In the genomic region with DNA sequence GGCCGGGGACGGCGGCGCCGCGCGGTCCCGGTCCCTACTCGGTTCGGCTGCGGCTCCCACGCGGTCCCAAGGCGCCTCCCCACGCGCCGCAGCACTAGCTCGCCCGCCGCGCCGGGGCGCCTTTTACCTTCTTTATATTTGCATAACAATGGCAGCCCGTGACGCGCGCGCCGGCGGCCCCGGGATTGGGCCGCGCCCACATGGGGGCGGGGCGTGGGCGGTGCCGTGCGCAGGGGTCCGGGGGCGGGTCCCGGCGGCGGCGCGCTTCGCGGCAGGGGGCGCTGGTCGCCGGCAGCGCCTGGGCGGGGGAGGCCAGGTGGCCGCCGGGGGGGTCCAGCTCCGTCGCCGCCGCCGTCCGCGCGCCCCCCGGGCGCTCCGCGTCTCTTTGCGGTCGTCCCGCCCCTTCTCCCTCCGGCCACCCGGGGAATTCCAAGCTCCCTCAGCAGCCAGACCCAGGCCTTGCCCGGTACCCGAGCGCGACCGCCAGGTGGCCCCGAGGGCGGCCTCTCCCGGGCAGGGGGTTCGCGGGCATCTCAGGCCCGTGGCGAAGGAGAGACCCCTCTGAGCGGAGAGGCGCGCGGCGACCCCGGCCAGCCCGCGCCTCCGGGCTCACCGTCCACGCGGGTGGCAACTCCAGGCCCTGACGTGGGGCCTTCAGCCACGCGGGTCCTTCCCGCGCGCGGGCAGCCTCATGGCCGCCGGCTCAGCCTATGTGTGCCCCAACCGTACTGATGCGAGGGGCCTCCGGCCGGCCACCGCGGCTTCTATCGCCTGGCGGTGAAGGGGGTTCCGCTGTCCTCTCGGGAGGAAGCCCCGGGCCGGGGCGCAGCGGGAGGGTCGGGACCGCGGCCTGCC, we compare ENCODE assay signal across 8 cellular contexts. TPM values are rescaled to one million over a fixed set of nuclear protein-coding genes. Genes with fewer than 3 reads are reported as not detected.
A peak's percentile ranks its signal among the peaks of the same experiment; 100 is the strongest.
DNase-seq lines count a peak whose midpoint lies in the region; ATAC-seq, FAIRE-seq and TF ChIP-seq lines count a peak whose summit lies in the region.

A gene with protein sequence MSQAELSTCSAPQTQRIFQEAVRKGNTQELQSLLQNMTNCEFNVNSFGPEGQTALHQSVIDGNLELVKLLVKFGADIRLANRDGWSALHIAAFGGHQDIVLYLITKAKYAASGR (minus strand): TSS at position 96 of the 855 bp plus-strand sequence. CDS start 343 bp downstream, outside the sequence.

- FAIRE-seq in GM19239 (lab: Jason Lieb, UNC) (peak; percentile 62), H1 (lab: Jason Lieb, UNC) (no peak)

- H3K27ac ChIP-seq in H1 (ENCODE audit: low read depth, low read length) = 0 out of 2 replicates have a peak within 1 kb of the TSS, but pooled peaks have one; percentile 33

- H2AK5ac ChIP-seq in H1 (ENCODE audit: low read depth, low read length) = peak within 1 kb of the TSS; percentile 89; the same call in 1 of the 2 replicates

- peaks cover 18% of the 10 kb centered on the region for H3K27me3 ChIP-seq in BJ (ENCODE audit: control insufficient read depth, insufficient read depth, low read length)
- peaks cover 0 to 16% (median 7%) of the 10 kb centered on the region in 4 experiments; a peak in 5 of 7 replicates for H3K27me3 ChIP-seq in H1 (replicated peaks in 1 of 4; ENCODE audit: control insufficient read depth in 3 of 4, extremely low read depth in 1 of 4, insufficient read depth in 3 of 4, low read length in 3 of 4)

- H2BK5ac ChIP-seq in H1 (ENCODE audit: low read depth, low read length) = peak within 1 kb of the TSS; percentile 75; the same call in 1 of the 2 replicates

- H3K79me2 ChIP-seq in H1 (ENCODE audit: control insufficient read depth in 1 of 2, insufficient read depth in 2 of 2, low read length in 2 of 2) = peaks cover 0 to 3% of the 10 kb centered on the region in 2 experiments; a peak in 1 of 4 replicates

- H3K23ac ChIP-seq in H1 (ENCODE audit: insufficient read length) = no peak within 1 kb of the TSS

- peak within 1 kb of the TSS; percentile 59 to 81 (median 70) for H3K9ac ChIP-seq in H1 (replicated peaks in 1 of 4; ENCODE audit: extremely low read depth in 1 of 4, low read depth in 3 of 4, low read length in 3 of 4)

- 1% methylated on average over 35 of the region's 121 CpGs; no CpG with 5 or more reads in 1 of the 2 experiments for WGBS in H1 (ENCODE audit: extremely low coverage in 1 of 2, insufficient coverage in 1 of 2, insufficient read length in 1 of 2, insufficient replicate concordance in 2 of 2, low coverage in 1 of 2, low lambda C conversion rate in 2 of 2, missing lambda C conversion rate in 1 of 2), 2 experiments

- H2AFZ ChIP-seq in H1 (ENCODE audit: low read length) = no peak within 1 kb of the TSS

- no peaks in the 10 kb centered on the region for H3K36me3 ChIP-seq in BJ (ENCODE audit: control insufficient read depth, insufficient read depth, low read length)
- H3K36me3 ChIP-seq in H1 (ENCODE audit: control insufficient read depth in 2 of 4, insufficient read depth in 4 of 4, low read length in 3 of 4) = no peaks in the 10 kb centered on the region

- H3K4me2 ChIP-seq in H1 (ENCODE audit: insufficient read depth in 1 of 2, low read depth in 2 of 2, low read length in 2 of 2) = peak within 1 kb of the TSS; percentile 87 to 98

- H4K5ac ChIP-seq in H1 (ENCODE audit: insufficient read length, low read depth, low read length) = peak within 1 kb of the TSS; percentile 50

- H2BK15ac ChIP-seq in H1 (ENCODE audit: low read length) = peak within 1 kb of the TSS; percentile 65; the same call in 1 of the 2 replicates

- peak within 1 kb of the TSS; percentile 77 for H4K8ac ChIP-seq in H1 (ENCODE audit: extremely low read depth, insufficient read depth, low read length)

- TF ChIP-seq EP300 in H1 (IDR thresholded peaks at IDR 0.05; ENCODE audit: borderline replicate concordance in 1 of 2, low read depth in 2 of 2, low read length in 2 of 2) = no peak

- peak in 1 of 2 experiments; percentile 78; a peak in 1 of 3 replicates for TF ChIP-seq POLR2A in H1 (IDR thresholded peaks at IDR 0.05; ENCODE audit: control extremely low read depth in 1 of 2, low read depth in 2 of 2, low read length in 2 of 2)

- H3K4me1 ChIP-seq in H1 (replicated peaks in 1 of 4; ENCODE audit: control insufficient read depth in 3 of 4, insufficient read depth in 4 of 4, low read length in 3 of 4) = peaks cover 3 to 58% (median 47%) of the 10 kb centered on the region in 4 experiments

- no peak within 1 kb of the TSS for H3K56ac ChIP-seq in H1 (replicated peaks; ENCODE audit: insufficient read length, low read depth, low read length)

- H4K91ac ChIP-seq in H1 (replicated peaks; ENCODE audit: insufficient read length, low read length) = peak within 1 kb of the TSS; percentile 93

- H3K4ac ChIP-seq in H1 (replicated peaks; ENCODE audit: insufficient read length, low read depth, low read length) = peak within 1 kb of the TSS; percentile 95

- peak within 1 kb of the TSS; percentile 80 for H3K18ac ChIP-seq in H1 (ENCODE audit: extremely low read depth, low read length)

- POLR2A ChIA-PET in BJ (lab: Charles Lee) = no interaction called here
- POLR2A ChIA-PET in H1 (lab: Charles Lee; ENCODE audit: partially characterized antibody) = interaction anchor here (0.7 to 10.0 kb wide), 15 partner anchors 12 to 143 kb away, joined by 3 to 129 read pairs (median 4); a partner anchor contains a TSS

- H3K9me3 ChIP-seq in H1 (ENCODE audit: insufficient read depth in 2 of 2, low read depth in 1 of 2, low read length in 1 of 2) = no peaks in the 10 kb centered on the region

- H3K79me1 ChIP-seq in H1 (ENCODE audit: low read depth, low read length) = peaks cover 3% of the 10 kb centered on the region

- H2BK120ac ChIP-seq in H1 (replicated peaks; ENCODE audit: low read depth, low read length) = no peak within 1 kb of the TSS

- CTCF ChIA-PET in BJ (lab: Yijun Ruan, JAX) = interaction anchor here (0.6 to 2.2 kb wide), 17 partner anchors 9 to 1444 kb away, joined by 3 to 13 read pairs (median 4); no protein-coding TSS in a partner anchor
- CTCF ChIA-PET in H1 (lab: Charles Lee; ENCODE audit: partially characterized antibody) = interaction anchor here (0.6 to 4.7 kb wide), 26 partner anchors 9 to 409 kb away, joined by 3 to 55 read pairs (median 4); no protein-coding TSS in a partner anchor

- DNase-seq in BJ (ENCODE audit: low read depth) (no peak), GM19239 (ENCODE audit: insufficient read length, low spot score) (peak; percentile 96), NCI-H82 treated with DMSO at 0.1 percent for 48 hours (lab: John Stamatoyannopoulos, UW; ENCODE audit: unreplicated experiment) (peak; percentile 37), H1 (ENCODE audit: low read depth in 1 of 2, low spot score in 2 of 2) (peak in 1 of 2 experiments; percentile 94), mesenteric fat pad (ENCODE audit: low spot score) (no peak)
- DNase-seq in activated CD8-positive, alpha-beta memory T cell treated with anti-CD3 and anti-CD28 coated beads for 1 hour (ENCODE audit: extremely low read depth in 1 of 2, low read depth in 1 of 2) = peak; percentile 76 to 86
- peak; percentile 75 for DNase-seq in stimulated activated CD8-positive, alpha-beta memory T cell treated with anti-CD3 and anti-CD28 coated beads, Interleukin-15, amount 100 ng/mL, for 1 hour (ENCODE audit: low read depth)

- peak within 1 kb of the TSS; percentile 98; the same call in 1 of the 2 replicates for H2BK12ac ChIP-seq in H1 (ENCODE audit: low read depth, low read length)

- peaks cover 0 to 9% of the 10 kb centered on the region in 2 experiments for H4K20me1 ChIP-seq in H1 (replicated peaks in 1 of 2; ENCODE audit: control insufficient read depth in 1 of 2, insufficient read depth in 2 of 2, low read length in 2 of 2)

- TF ChIP-seq CTCF in BJ (IDR thresholded peaks at IDR 0.05; ENCODE audit: insufficient read depth, low read depth, low read length) (peak; percentile 60), H1 (IDR thresholded peaks at IDR 0.05; ENCODE audit: control extremely low read depth in 1 of 3, insufficient read depth in 1 of 3, low read depth in 1 of 3, low read length in 3 of 3) (peak in 2 of 3 experiments; percentile 56 to 74; a peak in 3 of 4 replicates)

- no peak within 1 kb of the TSS for H3K14ac ChIP-seq in H1 (ENCODE audit: insufficient read length)

- TF ChIP-seq RAD21 in H1 (IDR thresholded peaks at IDR 0.05 in 1 of 2, conservative IDR thresholded peaks at IDR 0.05 in 1 of 2; ENCODE audit: low read depth in 2 of 2, low read length in 2 of 2) = peak; percentile 32 to 54; a peak in 2 of 4 replicates

- H3K23me2 ChIP-seq in H1 (ENCODE audit: low read depth, low read length) = peaks cover 11% of the 10 kb centered on the region

- peak; percentile 71 for ATAC-seq in HG03439 (IDR thresholded peaks at IDR 0.05; ENCODE audit: unreplicated experiment)

- H3K4me3 ChIP-seq in BJ (ENCODE audit: low read depth, low read length) (peak within 1 kb of the TSS; percentile 40), H1 (ENCODE audit: extremely low read depth in 1 of 4, insufficient read depth in 2 of 4, low read depth in 3 of 4, low read length in 4 of 4) (peak within 1 kb of the TSS; percentile 83 to 97 (median 84))

- H2BK20ac ChIP-seq in H1 (ENCODE audit: low read length) = no peak within 1 kb of the TSS; the same call in 1 of the 2 replicates

TF ChIP-seq in H1, 55 proteins besides CTCF, POLR2A, EP300 and RAD21 (continues in another document):
- TF ChIP-seq CBX5 (IDR thresholded peaks at IDR 0.05; ENCODE audit: low read depth, low read length) = no peak
- TF ChIP-seq BACH1 (IDR thresholded peaks at IDR 0.05; ENCODE audit: low read length) = peak; percentile 87
- TF ChIP-seq TAF7 (optimal IDR thresholded peaks at IDR 0.05; ENCODE audit: borderline replicate concordance, low read depth, low read length) = peak; percentile 70
- 0 out of 4 replicates have a peak, but pooled peaks of 1 of the 2 experiments have one; percentile 33 for TF ChIP-seq SIN3A (conservative IDR thresholded peaks at IDR 0.05 in 1 of 2, IDR thresholded peaks at IDR 0.05 in 1 of 2; ENCODE audit: low read depth in 1 of 2, low read length in 2 of 2)
- TF ChIP-seq SIX5 (IDR thresholded peaks at IDR 0.05; ENCODE audit: low read depth, low read length) = no peak
- no peak for TF ChIP-seq RNF2 (IDR thresholded peaks at IDR 0.05; ENCODE audit: borderline replicate concordance, low read depth, low read length, missing control alignments, poor library complexity, severe bottlenecking)
- TF ChIP-seq TAF1 (IDR thresholded peaks at IDR 0.05; ENCODE audit: low read depth, low read length) = peak; percentile 78

RNA-seq across cellular contexts. Expression of the gene that starts here (rescaled TPM):
- 0.17 TPM in 2 replicates for polyA plus RNA-seq in BJ (2011; rRNA removed)
- polyA minus RNA-seq in BJ (2011; rRNA and poly(A)+ RNA removed) = not detected in 2 replicates
- 35.4 and 37.2 TPM in 2 replicates for total RNA-seq in H1 (2021; fragmentation: NEBNext Ultra II Directional; extraction: Animal tissue kit (Norgen Biotek cat#: 25700))
- 32.5 and 52.0 TPM in 2 replicates for polyA plus RNA-seq in H1 (2011; rRNA removed)
- 27.2 TPM for polyA plus RNA-seq in H1 (2011; cell fraction: cytosol; rRNA removed)
- 23.8 TPM for polyA plus RNA-seq in H1 (2011; cell fraction: nucleus; rRNA removed)
- 13.6 to 21.0 TPM (median 17.4 TPM) in 4 replicates for polyA plus RNA-seq in H1 (2012, experiment 1 of 2)
- 10.2 TPM for polyA plus RNA-seq in H1 (2012, experiment 2 of 2)
- 18.6 TPM for polyA plus RNA-seq in H1 (2013, experiment 1 of 2)
- 18.9 TPM for polyA plus RNA-seq in H1 (2013, experiment 2 of 2)
- polyA minus RNA-seq in H1 (2011; rRNA and poly(A)+ RNA removed) = 4.4 and 6.2 TPM in 2 replicates
- polyA minus RNA-seq in H1 (2011; cell fraction: cytosol; rRNA and poly(A)+ RNA removed) = 23.5 TPM
- polyA minus RNA-seq in H1 (2011; cell fraction: nucleus; rRNA and poly(A)+ RNA removed) = 36.3 TPM
- 16.3 TPM for total RNA-seq in mesenteric fat pad

Comparison
In these comparisons a context has a peak if more than half of its experiments do, and no peak if none do; other contexts are left out.
1. DNase-seq: peak in GM19239 (single experiment), NCI-H82 treated with DMSO at 0.1 percent for 48 hours (single experiment), activated CD8-positive, alpha-beta memory T cell treated with anti-CD3 and anti-CD28 coated beads for 1 hour (2 of 2) and stimulated activated CD8-positive, alpha-beta memory T cell treated with anti-CD3 and anti-CD28 coated beads, Interleukin-15, amount 100 ng/mL, for 1 hour (single experiment); none in BJ (single experiment) and mesenteric fat pad (single experiment).